Comparison of ENCODE assay signal across 19 cellular contexts in genomic region chrX:39835241-39835640, GRCh38.
A peak's percentile ranks its signal among the peaks of the same experiment; 100 is the strongest.
DNase-seq lines count a peak whose midpoint lies in the region; ATAC-seq, FAIRE-seq and TF ChIP-seq lines count a peak whose summit lies in the region.
"Had no signal": no experiment of that assay in that cellular context is flagged by ENCODE, and none has a peak within 500 bp of the region (broad histone marks: within the 10 kb centered on the region; RNA-seq: fewer than 3 reads in every experiment).

No MANE protein-coding gene starts in this region.

- TF ChIP-seq CTCF in lower leg skin (IDR thresholded peaks at IDR 0.05): no peak
- no peak for TF ChIP-seq CTCF in gastrocnemius medialis (IDR thresholded peaks at IDR 0.05 in 4 of 5, conservative IDR thresholded peaks at IDR 0.05 in 1 of 5)

- WGBS in lower leg skin, 2 donors: 89 to 100% methylated on average over 2 to 5 of the region's 5 CpGs

- H3K9me3 ChIP-seq in gastrocnemius medialis: no peaks in the 10 kb centered on the region
- H3K9me3 ChIP-seq: Caco-2 had no signal

- in situ Hi-C loops in SK-MEL-5 (cut with HindIII; ENCODE audit: low pct_unique_long_range_greater_than_20kb, low sequenced_read_pairs) (no loop called here), gastrocnemius medialis (cut with MboI; ENCODE audit: low sequenced_read_pairs in 4 of 4) (loop anchor here in 1 of 4 donors (25.0 kb wide), 1 partner anchor 427 kb away; no protein-coding TSS in a partner anchor)

- H3K4me1 ChIP-seq in gastrocnemius medialis: peaks cover under 1 to 2% of the 10 kb centered on the region in 2 donors
- H3K4me1 ChIP-seq: Caco-2 had no signal

- no peak for TF ChIP-seq POLR2A in lower leg skin (IDR thresholded peaks at IDR 0.05)
- TF ChIP-seq POLR2A in GM12892 (IDR thresholded peaks at IDR 0.05; ENCODE audit: low read depth, low read length): no peak
- TF ChIP-seq POLR2A in gastrocnemius medialis (IDR thresholded peaks at IDR 0.05): no peak

- intact Hi-C loops in lower leg skin (cut with DNase I; ENCODE audit: low total_unique reads) (no loop called here), gastrocnemius medialis (cut with DNase I; ENCODE audit: low total_unique reads) (no loop called here)

- DNase-seq in GM19239 (ENCODE audit: insufficient read length, low spot score) (no peak), SK-MEL-5 (ENCODE audit: low read depth, low spot score) (peak; percentile 74), foreskin melanocyte (peak; percentile 80), lower leg skin (ENCODE audit: low spot score in 2 of 2) (no peak), GM12892 (ENCODE audit: insufficient read length) (no peak), gastrocnemius medialis (no peak)
- DNase-seq: 8988T; AML-193; Caco-2; Calu3; CD4-positive, alpha-beta T cell; CD8-positive, alpha-beta T cell; DMS79 treated with DMSO at 0.1 percent for 48 hours; GF-D8 had no signal

- H3K27ac ChIP-seq in gastrocnemius medialis: no peak overlapping the region
- H3K27ac ChIP-seq: BLaER1 treated with 17β-estradiol and CSF1 and Interleukin-3, amounts not matched to agents 10 nM and 100 nM; C4-2B had no signal

- no peaks in the 10 kb centered on the region for H3K27me3 ChIP-seq in gastrocnemius medialis

- FAIRE-seq in GM19239 (lab: Jason Lieb, UNC) (peak; percentile 53), GM12892 (lab: Jason Lieb, UNC) (no peak)
- FAIRE-seq: A204.1, D721Med, G401.6 had no signal

- H3K4me3 ChIP-seq in lower leg skin (ENCODE audit: low read depth, poor library complexity, severe bottlenecking): no peak overlapping the region
- H3K4me3 ChIP-seq in gastrocnemius medialis: no peak overlapping the region
- H3K4me3 ChIP-seq: BLaER1 treated with 17β-estradiol and CSF1 and Interleukin-3, amounts not matched to agents 10 nM and 100 nM had no signal

- no peaks in the 10 kb centered on the region for H3K36me3 ChIP-seq in gastrocnemius medialis
- H3K36me3 ChIP-seq: BLaER1 treated with 17β-estradiol and CSF1 and Interleukin-3, amounts not matched to agents 10 nM and 100 nM had no signal

- no peak for ATAC-seq in gastrocnemius medialis
- ATAC-seq: CD8-positive, alpha-beta T cell had no signal

Comparison
In these comparisons a context has a peak if more than half of its experiments do, and no peak if none do; other contexts are left out.
1. DNase-seq: peak in SK-MEL-5 (single experiment) and foreskin melanocyte (single experiment); none in GM19239 (single experiment), lower leg skin (0 of 2), GM12892 (single experiment) and gastrocnemius medialis (0 of 2).